Comparison of ENCODE assay signal across 16 cellular contexts in the genomic region with DNA sequence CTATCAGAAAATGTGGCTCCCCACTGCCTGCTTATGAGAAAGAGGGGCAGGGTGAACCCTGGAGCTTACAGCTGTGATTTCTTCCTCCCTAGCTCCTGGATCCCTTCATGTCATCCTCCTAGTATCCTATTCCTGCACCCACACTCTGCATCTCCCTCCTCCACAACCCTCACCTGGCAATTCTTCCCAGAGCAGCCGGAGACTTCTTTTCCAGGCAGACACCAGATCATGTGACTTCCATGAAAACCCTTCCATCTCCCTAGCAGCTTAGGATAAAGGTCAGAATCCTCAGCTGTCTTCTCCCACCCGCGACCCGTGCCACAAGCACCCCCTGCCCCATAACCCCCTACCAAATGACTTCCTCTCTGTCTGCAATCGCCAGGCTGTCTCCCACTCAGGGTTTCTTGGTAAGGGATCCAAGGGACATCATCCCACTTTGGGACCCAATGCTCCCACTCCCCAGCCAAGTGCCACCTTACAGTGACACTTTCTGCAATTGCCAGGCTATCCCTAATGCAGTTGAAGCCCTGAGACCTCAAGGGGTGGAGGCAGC.
"Had no signal": no experiment of that assay in that cellular context is flagged by ENCODE, and none has a peak within 500 bp of the region (broad histone marks: within the 10 kb centered on the region; RNA-seq: fewer than 3 reads in every experiment).

No MANE protein-coding gene starts in this region.

- H3K36me3 Mint-ChIP-seq: memory B cell, mesothelial cell of epicardium, natural killer cell, type B pancreatic cell had no signal

- ATAC-seq: esophagus mucosa, gastrocnemius medialis, lower lobe of right lung, natural killer cell had no signal

- H3K27me3 Mint-ChIP-seq: memory B cell had no signal

- H3K27ac ChIP-seq: colonic mucosa, gastrocnemius medialis, left ventricle myocardium inferior, lower lobe of right lung, right atrium auricular region, suprapubic skin, thyroid gland had no signal

- H3K4me1 Mint-ChIP-seq: memory B cell, natural killer cell had no signal

- H3K4me3 ChIP-seq: colonic mucosa, gastrocnemius medialis, left ventricle myocardium inferior, lower lobe of right lung, right atrium auricular region, suprapubic skin, thyroid gland had no signal

- H3K27ac Mint-ChIP-seq: memory B cell, mesothelial cell of epicardium, natural killer cell, type B pancreatic cell had no signal

- DNase-seq: colonic mucosa; effector CD4-positive, alpha-beta T cell; gastrocnemius medialis; left ventricle myocardium inferior; lower lobe of right lung; natural killer cell; small intestine; stimulated activated CD4-positive, alpha-beta T cell treated with anti-CD3 and anti-CD28 coated beads, Interleukin-12 subunit alpha, Interleukin-12 subunit beta, amount 100 ng/mL, for 4 hours; stimulated activated naive CD4-positive, alpha-beta T cell treated with Interleukin-2 at 50 U/mL for 16 hours; thyroid gland had no signal

- H3K9me3 ChIP-seq: colonic mucosa, gastrocnemius medialis, left ventricle myocardium inferior, lower lobe of right lung, right atrium auricular region, suprapubic skin, thyroid gland had no signal

- H3K4me3 Mint-ChIP-seq: memory B cell, mesothelial cell of epicardium, natural killer cell, type B pancreatic cell had no signal

- H3K4me1 ChIP-seq: colonic mucosa, gastrocnemius medialis, left ventricle myocardium inferior, lower lobe of right lung, right atrium auricular region, suprapubic skin, thyroid gland had no signal

- H3K36me3 ChIP-seq: colonic mucosa, gastrocnemius medialis, left ventricle myocardium inferior, lower lobe of right lung, right atrium auricular region, suprapubic skin, thyroid gland had no signal

- H3K27me3 ChIP-seq: colonic mucosa, right atrium auricular region, thyroid gland had no signal

- H3K9me3 Mint-ChIP-seq: memory B cell, mesothelial cell of epicardium, natural killer cell, type B pancreatic cell had no signal
